In the genomic region with DNA sequence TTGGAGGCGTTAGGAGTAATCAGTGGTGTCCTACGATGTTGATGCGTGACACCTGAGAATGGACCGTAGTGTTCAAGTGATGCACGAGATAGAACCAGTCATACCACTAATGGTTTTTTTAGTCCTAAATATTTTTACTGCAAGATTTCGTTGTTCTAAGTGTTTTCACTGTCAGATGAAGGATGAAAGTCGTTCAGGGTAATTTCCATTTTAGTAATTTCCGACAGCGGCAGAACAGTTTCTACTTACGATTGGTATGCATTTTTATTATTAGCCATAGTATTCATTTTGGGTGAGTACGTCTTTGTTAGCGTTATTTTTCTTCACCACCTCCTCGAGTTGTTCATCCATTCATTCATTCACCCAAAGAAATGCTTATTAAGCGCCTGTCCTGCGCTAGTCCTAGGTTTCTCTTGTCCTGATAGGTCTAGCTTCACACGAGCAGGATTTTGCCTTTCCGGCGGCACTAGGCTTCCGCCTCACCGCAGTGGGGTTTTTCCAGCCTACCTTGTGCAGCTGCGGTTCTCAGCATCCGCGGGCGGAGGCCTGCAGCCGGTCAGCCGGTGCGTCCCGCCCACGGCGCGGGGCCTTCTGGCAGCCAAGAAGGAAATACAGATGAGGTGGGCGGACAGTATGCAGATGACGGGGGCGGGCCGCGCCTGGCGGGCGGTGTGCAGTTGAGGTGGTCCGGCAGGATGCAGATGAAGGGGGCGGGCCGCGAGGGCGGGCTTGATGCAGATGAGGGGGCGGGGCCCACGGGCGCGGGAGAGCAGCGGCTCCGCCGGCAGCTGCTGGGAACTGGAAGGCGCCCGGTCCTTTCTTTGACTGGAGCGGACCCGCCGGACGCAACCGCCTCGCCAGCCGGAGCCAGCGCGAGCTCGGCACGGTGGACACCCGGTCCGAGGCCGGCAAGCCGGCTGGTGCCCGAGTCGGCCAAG, we compare ENCODE assay signal across 8 cellular contexts.
A peak's percentile ranks its signal among the peaks of the same experiment; 100 is the strongest.
DNase-seq lines count a peak whose midpoint lies in the region; ATAC-seq and TF ChIP-seq lines count a peak whose summit lies in the region.

No MANE protein-coding gene starts in this region.

- no peak for TF ChIP-seq CTCF in AG04449 (IDR thresholded peaks at IDR 0.05; ENCODE audit: insufficient read depth, low read length, missing control alignments)
- TF ChIP-seq CTCF in spleen (IDR thresholded peaks at IDR 0.05 in 8 of 11, conservative IDR thresholded peaks at IDR 0.05 in 3 of 11): peak in 4 of 11 experiments; percentile 17 to 52 (median 31)

- POLR2A ChIA-PET in AG04449 (lab: Yijun Ruan, JAX): interaction anchor here (0.7 kb wide), 1 partner anchor 16 kb away, joined by 3 read pairs; no protein-coding TSS in a partner anchor

- H3K4me1 ChIP-seq in spleen: peaks cover 0 to 57% (median 28%) of the 10 kb centered on the region in 6 donors

- ATAC-seq in GM18870 (IDR thresholded peaks at IDR 0.05; ENCODE audit: unreplicated experiment): peak; percentile 90
- peak; percentile 90 for ATAC-seq in HG03103 (IDR thresholded peaks at IDR 0.05; ENCODE audit: low read depth, unreplicated experiment)

- H3K27ac ChIP-seq in spleen: peak overlapping the region; percentile 37 to 89 (median 86)

- peak in 1 of 3 donors; percentile 45 for TF ChIP-seq POLR2A in spleen (IDR thresholded peaks at IDR 0.05)

- DNase-seq in AG04449 (ENCODE audit: low read depth, low spot score) (no peak), NCI-H2227 (lab: John Stamatoyannopoulos, UW; ENCODE audit: unreplicated experiment) (peak; percentile 94), cerebellar cortex (ENCODE audit: low spot score) (peak; percentile 55), iris pigment epithelial cell (ENCODE audit: low read depth) (peak; percentile 96), spleen (peak; percentile 99)
- DNase-seq in activated CD4-positive, CD25-positive, alpha-beta regulatory T cell treated with anti-CD3 and anti-CD28 coated beads, Interleukin-2, amount 50 U/mL, for 16 hours (ENCODE audit: low read depth, low spot score): peak; percentile 86

- H3K4me3 ChIP-seq in AG04449 (ENCODE audit: low read depth, low read length): peak overlapping the region; percentile 57
- peak overlapping the region; percentile 70 to 96 (median 78) for H3K4me3 ChIP-seq in spleen

- CTCF ChIA-PET in AG04449 (lab: Yijun Ruan, JAX): no interaction called here

- peaks cover 0 to 7% (median 0%) of the 10 kb centered on the region in 7 donors for H3K27me3 ChIP-seq in spleen (replicated peaks in 1 of 7)

- no peaks in the 10 kb centered on the region for H3K9me3 ChIP-seq in spleen

- intact Hi-C loops in spleen (cut with DNase I; ENCODE audit: low total_unique reads): no loop called here

- WGBS in spleen, 5 donors: 7 to 12% (median 8%) methylated on average over 42 to 69 of the region's 69 CpGs

- H3K36me3 ChIP-seq in spleen: no peaks in the 10 kb centered on the region
